In genomic region chr22:11932212-11932611, GRCh38 we compare ENCODE assay signal across 8 cellular contexts.
DNase-seq lines count a peak whose midpoint lies in the region; ATAC-seq and TF ChIP-seq lines count a peak whose summit lies in the region.
"Not testable (repeated sequence)": the region's sequence is repeated elsewhere in the genome, so short reads cannot be mapped to it uniquely, and the experiment has no call there.

No MANE protein-coding gene starts in this region.

- TF ChIP-seq CTCF in lower leg skin (IDR thresholded peaks at IDR 0.05); psoas muscle (IDR thresholded peaks at IDR 0.05); testis (IDR thresholded peaks at IDR 0.05): not testable (repeated sequence)

- H3K4me3 ChIP-seq in MG63; right cardiac atrium (ENCODE audit: low read length); lower leg skin (ENCODE audit: low read depth, poor library complexity, severe bottlenecking); psoas muscle; testis: not testable (repeated sequence)

- peak; percentile 1 for DNase-seq in H4 (ENCODE audit: low spot score)
- DNase-seq in MG63, result peak; percentile 20
- peak; percentile 10 for DNase-seq in activated naive CD4-positive, alpha-beta T cell treated with anti-CD3 and anti-CD28 coated beads, Interleukin-2, amount 50 U/mL, for 16 hours
- DNase-seq in Right ventricle myocardium inferior (ENCODE audit: missing footprints), result peak; percentile 32
- peak in 2 of 3 donors; percentile 7 to 16 for DNase-seq in right cardiac atrium
- peak; percentile 65 to 85 for DNase-seq in lower leg skin (ENCODE audit: low spot score in 2 of 2)
- peak; percentile 7 to 22 for DNase-seq in psoas muscle
- peak; percentile 34 for DNase-seq in testis

- H3K27me3 ChIP-seq in MG63; right cardiac atrium (ENCODE audit: control insufficient read depth, insufficient read depth); psoas muscle (ENCODE audit: insufficient read depth in 3 of 3, low read length in 2 of 3); testis: not testable (repeated sequence)

- H3K27ac ChIP-seq in right cardiac atrium (ENCODE audit: low read length); psoas muscle; testis: not testable (repeated sequence)

- H3K36me3 ChIP-seq in MG63; psoas muscle (ENCODE audit: insufficient read depth in 1 of 2, low read depth in 1 of 2); testis (ENCODE audit: low read depth, missing control alignments): not testable (repeated sequence)

- TF ChIP-seq POLR2A in lower leg skin (IDR thresholded peaks at IDR 0.05); testis (IDR thresholded peaks at IDR 0.05): not testable (repeated sequence)

- H3K9me3 ChIP-seq in MG63; right cardiac atrium (ENCODE audit: control insufficient read depth, low read length); psoas muscle; testis: not testable (repeated sequence)

- WGBS in right cardiac atrium, result 62% methylated on average over 2 of the region's 3 CpGs
- 18 to 60% methylated on average over 2 of the region's 3 CpGs for WGBS in lower leg skin, 2 donors
- WGBS in psoas muscle, 3 donors, result 40 to 92% (median 71%) methylated on average over 2 of the region's 3 CpGs
- WGBS in testis, 2 donors, result 34% methylated on average over 2 of the region's 3 CpGs; no CpG with 5 or more reads in 1 of the 2 donors

- intact Hi-C loops in Right ventricle myocardium inferior (cut with DNase I); right cardiac atrium (cut with DNase I); lower leg skin (cut with DNase I; ENCODE audit: low total_unique reads); psoas muscle (cut with DNase I); testis (cut with DNase I; ENCODE audit: low total_unique reads): not testable (repeated sequence)

- not testable (repeated sequence) for ATAC-seq in Right ventricle myocardium inferior, right cardiac atrium, psoas muscle

- H3K4me1 ChIP-seq in right cardiac atrium (ENCODE audit: control insufficient read depth, insufficient read depth, low read length); psoas muscle; testis: not testable (repeated sequence)

Comparison
In these comparisons a context has a peak if more than half of its experiments do, and no peak if none do; other contexts are left out.
1. DNase-seq: peak in every context shown above with its lines; median percentile 75 in lower leg skin; 34 in testis; 32 in Right ventricle myocardium inferior; 20 in MG63; 14 in psoas muscle; 12 in right cardiac atrium; 10 in activated naive CD4-positive, alpha-beta T cell treated with anti-CD3 and anti-CD28 coated beads, Interleukin-2, amount 50 U/mL, for 16 hours; 1 in H4.